ENCODE assay signal across 11 cellular contexts in the genomic region with DNA sequence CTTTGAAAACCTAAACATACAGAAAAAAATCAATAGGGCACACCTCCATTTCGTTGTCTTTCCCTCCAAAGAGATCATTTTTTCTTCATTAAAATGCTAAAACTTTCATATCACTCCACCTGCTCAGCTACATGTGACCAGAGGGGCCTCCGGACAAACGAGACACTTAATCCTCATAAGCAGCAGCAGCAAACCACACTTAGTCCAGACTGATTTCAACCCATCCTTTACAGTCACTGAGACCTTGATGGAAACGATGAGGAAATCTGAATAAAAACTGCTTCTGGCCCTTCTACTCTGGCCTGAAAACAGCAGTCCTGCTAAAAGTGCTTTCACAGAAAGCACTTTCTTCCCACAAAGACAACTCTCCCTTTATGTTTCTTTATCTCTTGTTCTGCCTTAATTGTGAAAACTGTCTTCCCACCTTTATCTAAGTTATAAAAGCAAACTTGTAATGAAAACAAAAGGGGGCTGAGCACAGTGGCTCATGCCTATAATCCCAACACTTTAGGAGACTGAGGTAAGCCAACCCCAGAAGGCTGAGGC. TPM values are rescaled to one million over a fixed set of nuclear protein-coding genes. Genes with fewer than 3 reads are reported as not detected.
DNase-seq lines count a peak whose midpoint lies in the region; ATAC-seq and TF ChIP-seq lines count a peak whose summit lies in the region.
"Had no signal": no experiment of that assay in that cellular context is flagged by ENCODE, and none has a peak within 500 bp of the region (broad histone marks: within the 10 kb centered on the region; RNA-seq: fewer than 3 reads in every experiment).

No MANE protein-coding gene starts in this region.

- no peak for TF ChIP-seq CTCF in GM10266 (IDR thresholded peaks at IDR 0.05; ENCODE audit: control insufficient read depth, insufficient read depth, low read depth, missing control alignments)

- H3K4me1 Mint-ChIP-seq in activated naive CD4-positive, alpha-beta T cell treated with anti-CD3 and anti-CD28 coated beads, Interleukin-2, amount 10 ng/mL, durations not matched to agents 7 days and 5 days = peaks cover 79% of the 10 kb centered on the region
- H3K4me1 Mint-ChIP-seq in T-helper 2 cell treated with Interferon-gamma antibody and Interleukin-4, amounts not matched to agents 5 μg/mL and 100 μg/mL, for 36 hours (ENCODE audit: low read depth) = peaks cover 71% of the 10 kb centered on the region
- H3K4me1 Mint-ChIP-seq in immature natural killer cell = peaks cover 83 to 89% of the 10 kb centered on the region in 2 donors
- peaks cover 82% of the 10 kb centered on the region for H3K4me1 Mint-ChIP-seq in stimulated activated naive CD8-positive, alpha-beta T cell treated with anti-CD3 and anti-CD28 coated beads, Interleukin-15, amount 100 ng/mL, for 72 hours

- DNase-seq in activated naive CD4-positive, alpha-beta T cell treated with anti-CD3 and anti-CD28 coated beads, Interleukin-2, amount 10 ng/mL, durations not matched to agents 7 days and 5 days = no peak
- no peak for DNase-seq in activated naive CD4-positive, alpha-beta T cell treated with anti-CD3 and anti-CD28 coated beads, Interleukin-2, amount 50 U/mL, for 16 hours
- no peak for DNase-seq in T-helper 2 cell treated with Interferon-gamma antibody and Interleukin-4, amounts not matched to agents 5 μg/mL and 100 μg/mL, for 36 hours (ENCODE audit: low spot score)
- DNase-seq in immature natural killer cell = no peak
- DNase-seq in stimulated activated naive CD8-positive, alpha-beta T cell treated with anti-CD3 and anti-CD28 coated beads, Interleukin-15, amount 100 ng/mL, for 72 hours = peak in 1 of 2 donors; percentile 16
- DNase-seq in GM10266 (ENCODE audit: extremely low spot score) = no peak
- no peak for DNase-seq in mesenteric fat pad (ENCODE audit: low spot score)
- DNase-seq: NCI-H187; ovary; stimulated activated CD4-positive, alpha-beta T cell treated with anti-CD3 and anti-CD28 coated beads, Interleukin-4, amount 100 ng/mL, for 4 hours had no signal

- peak overlapping the region; percentile 87 for H3K27ac Mint-ChIP-seq in activated naive CD4-positive, alpha-beta T cell treated with anti-CD3 and anti-CD28 coated beads, Interleukin-2, amount 10 ng/mL, durations not matched to agents 7 days and 5 days
- H3K27ac Mint-ChIP-seq in T-helper 2 cell treated with Interferon-gamma antibody and Interleukin-4, amounts not matched to agents 5 μg/mL and 100 μg/mL, for 36 hours = peak overlapping the region; percentile 83
- peak overlapping the region; percentile 72 to 94 (median 87) for H3K27ac Mint-ChIP-seq in immature natural killer cell
- H3K27ac Mint-ChIP-seq in stimulated activated naive CD8-positive, alpha-beta T cell treated with anti-CD3 and anti-CD28 coated beads, Interleukin-15, amount 100 ng/mL, for 72 hours = peak overlapping the region; percentile 67 to 98

- peaks cover 56% of the 10 kb centered on the region for H3K36me3 Mint-ChIP-seq in activated naive CD4-positive, alpha-beta T cell treated with anti-CD3 and anti-CD28 coated beads, Interleukin-2, amount 10 ng/mL, durations not matched to agents 7 days and 5 days
- peaks cover 40% of the 10 kb centered on the region for H3K36me3 Mint-ChIP-seq in T-helper 2 cell treated with Interferon-gamma antibody and Interleukin-4, amounts not matched to agents 5 μg/mL and 100 μg/mL, for 36 hours (ENCODE audit: low read depth)
- H3K36me3 Mint-ChIP-seq in immature natural killer cell = peaks cover 0 to 5% (median 0%) of the 10 kb centered on the region in 3 donors

- CTCF ChIA-PET in activated naive CD4-positive, alpha-beta T cell treated with anti-CD3 and anti-CD28 coated beads, Interleukin-2, amount 10 ng/mL, durations not matched to agents 7 days and 5 days (lab: Charles Lee) = interaction anchor here (0.9 kb wide), 1 partner anchor 41 kb away, joined by 3 read pairs; no protein-coding TSS in a partner anchor

- peak overlapping the region; percentile 49 for H3K4me3 Mint-ChIP-seq in activated naive CD4-positive, alpha-beta T cell treated with anti-CD3 and anti-CD28 coated beads, Interleukin-2, amount 10 ng/mL, durations not matched to agents 7 days and 5 days
- H3K4me3 Mint-ChIP-seq in T-helper 2 cell treated with Interferon-gamma antibody and Interleukin-4, amounts not matched to agents 5 μg/mL and 100 μg/mL, for 36 hours = peak overlapping the region; percentile 86
- peak overlapping the region; percentile 39 to 90 (median 83) for H3K4me3 Mint-ChIP-seq in immature natural killer cell
- peak overlapping the region; percentile 71 to 87 for H3K4me3 Mint-ChIP-seq in stimulated activated naive CD8-positive, alpha-beta T cell treated with anti-CD3 and anti-CD28 coated beads, Interleukin-15, amount 100 ng/mL, for 72 hours

- no peaks in the 10 kb centered on the region for H3K9me3 Mint-ChIP-seq in activated naive CD4-positive, alpha-beta T cell treated with anti-CD3 and anti-CD28 coated beads, Interleukin-2, amount 10 ng/mL, durations not matched to agents 7 days and 5 days
- no peaks in the 10 kb centered on the region for H3K9me3 Mint-ChIP-seq in T-helper 2 cell treated with Interferon-gamma antibody and Interleukin-4, amounts not matched to agents 5 μg/mL and 100 μg/mL, for 36 hours
- H3K9me3 Mint-ChIP-seq in immature natural killer cell = no peaks in the 10 kb centered on the region
- no peaks in the 10 kb centered on the region for H3K9me3 Mint-ChIP-seq in stimulated activated naive CD8-positive, alpha-beta T cell treated with anti-CD3 and anti-CD28 coated beads, Interleukin-15, amount 100 ng/mL, for 72 hours

- ATAC-seq in stimulated activated naive CD8-positive, alpha-beta T cell treated with anti-CD3 and anti-CD28 coated beads, Interleukin-15, amount 100 ng/mL, for 72 hours = no peak
- ATAC-seq in HG02884 (IDR thresholded peaks at IDR 0.05; ENCODE audit: unreplicated experiment) = no peak

- H3K27me3 Mint-ChIP-seq in activated naive CD4-positive, alpha-beta T cell treated with anti-CD3 and anti-CD28 coated beads, Interleukin-2, amount 10 ng/mL, durations not matched to agents 7 days and 5 days = no peaks in the 10 kb centered on the region
- no peaks in the 10 kb centered on the region for H3K27me3 Mint-ChIP-seq in T-helper 2 cell treated with Interferon-gamma antibody and Interleukin-4, amounts not matched to agents 5 μg/mL and 100 μg/mL, for 36 hours (ENCODE audit: low read depth)
- H3K27me3 Mint-ChIP-seq in immature natural killer cell (ENCODE audit: low read depth in 3 of 3) = peaks cover 26 to 36% (median 31%) of the 10 kb centered on the region in 3 donors
- H3K27me3 Mint-ChIP-seq in stimulated activated naive CD8-positive, alpha-beta T cell treated with anti-CD3 and anti-CD28 coated beads, Interleukin-15, amount 100 ng/mL, for 72 hours = no peaks in the 10 kb centered on the region

RNA-seq across cellular contexts. Expression of gene ANKRD11, which starts 4.6 kb away (rescaled TPM):
- 10 to 100 TPM in 1 of 3 donors, 1 to 10 TPM in 2; 3.7 to 14.3 (median 8.5) TPM for polyA plus RNA-seq in immature natural killer cell
- total RNA-seq in mesenteric fat pad = 120 TPM

RNA-seq across cellular contexts. Expression of gene SPG7, which starts 22.4 kb away (rescaled TPM):
- 10 to 100 TPM; 39.7 to 48.4 (median 41.0) TPM for polyA plus RNA-seq in immature natural killer cell
- 90.0 TPM for total RNA-seq in mesenteric fat pad
